2 cellular contexts compared by ENCODE assay signal in the genomic region with DNA sequence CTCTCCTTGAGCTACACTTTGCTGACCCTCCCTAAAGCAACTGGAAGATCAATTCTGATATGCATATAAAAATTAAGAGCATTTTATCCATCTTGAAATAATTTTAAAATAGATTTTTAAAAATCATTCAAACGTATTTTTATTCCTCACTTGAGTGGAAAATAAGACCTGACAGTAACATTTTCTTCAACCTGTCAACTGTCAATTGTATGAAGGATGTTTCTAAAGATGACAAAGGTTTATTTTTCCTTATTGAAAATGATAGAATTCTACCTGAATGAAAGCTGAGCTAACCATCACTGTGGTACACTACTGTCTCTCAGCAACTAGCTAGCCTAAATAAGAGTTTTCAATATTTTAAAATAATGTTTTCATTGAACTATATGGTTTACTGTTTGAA.
TF ChIP-seq lines count a peak whose summit lies in the region.

No MANE protein-coding gene starts in this region.

TF ChIP-seq in A549, 52 proteins besides CTCF, POLR2A, EP300 and RAD21 (continued from another document):
- TF ChIP-seq, protein P1, sequence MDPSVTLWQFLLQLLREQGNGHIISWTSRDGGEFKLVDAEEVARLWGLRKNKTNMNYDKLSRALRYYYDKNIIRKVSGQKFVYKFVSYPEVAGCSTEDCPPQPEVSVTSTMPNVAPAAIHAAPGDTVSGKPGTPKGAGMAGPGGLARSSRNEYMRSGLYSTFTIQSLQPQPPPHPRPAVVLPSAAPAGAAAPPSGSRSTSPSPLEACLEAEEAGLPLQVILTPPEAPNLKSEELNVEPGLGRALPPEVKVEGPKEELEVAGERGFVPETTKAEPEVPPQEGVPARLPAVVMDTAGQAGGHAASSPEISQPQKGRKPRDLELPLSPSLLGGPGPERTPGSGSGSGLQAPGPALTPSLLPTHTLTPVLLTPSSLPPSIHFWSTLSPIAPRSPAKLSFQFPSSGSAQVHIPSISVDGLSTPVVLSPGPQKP (IDR thresholded peaks at IDR 0.05; ENCODE audit: low read depth, low read length), result no peak

TF ChIP-seq in HEK293, 187 proteins besides CTCF, POLR2A, EP300 and RAD21 (continued from another document):
- TF ChIP-seq, protein P2, sequence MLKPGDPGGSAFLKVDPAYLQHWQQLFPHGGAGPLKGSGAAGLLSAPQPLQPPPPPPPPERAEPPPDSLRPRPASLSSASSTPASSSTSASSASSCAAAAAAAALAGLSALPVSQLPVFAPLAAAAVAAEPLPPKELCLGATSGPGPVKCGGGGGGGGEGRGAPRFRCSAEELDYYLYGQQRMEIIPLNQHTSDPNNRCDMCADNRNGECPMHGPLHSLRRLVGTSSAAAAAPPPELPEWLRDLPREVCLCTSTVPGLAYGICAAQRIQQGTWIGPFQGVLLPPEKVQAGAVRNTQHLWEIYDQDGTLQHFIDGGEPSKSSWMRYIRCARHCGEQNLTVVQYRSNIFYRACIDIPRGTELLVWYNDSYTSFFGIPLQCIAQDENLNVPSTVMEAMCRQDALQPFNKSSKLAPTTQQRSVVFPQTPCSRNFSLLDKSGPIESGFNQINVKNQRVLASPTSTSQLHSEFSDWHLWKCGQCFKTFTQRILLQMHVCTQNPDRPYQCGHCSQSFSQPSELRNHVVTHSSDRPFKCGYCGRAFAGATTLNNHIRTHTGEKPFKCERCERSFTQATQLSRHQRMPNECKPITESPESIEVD (tag by site-specific recombination; IDR thresholded peaks at IDR 0.05), result peak; percentile 18; the same call in 1 of the 2 replicates
- no peak for TF ChIP-seq ZNF521 (tag by site-specific recombination; IDR thresholded peaks at IDR 0.05)
- TF ChIP-seq ZNF48 (tag by site-specific recombination; IDR thresholded peaks at IDR 0.05), result no peak
- TF ChIP-seq ZNF792 (tag by site-specific recombination; IDR thresholded peaks at IDR 0.05), result no peak
- no peak for TF ChIP-seq SETDB1 (IDR thresholded peaks at IDR 0.05; ENCODE audit: insufficient read length, low read length)
